24 cellular contexts compared by ENCODE assay signal in the genomic region with DNA sequence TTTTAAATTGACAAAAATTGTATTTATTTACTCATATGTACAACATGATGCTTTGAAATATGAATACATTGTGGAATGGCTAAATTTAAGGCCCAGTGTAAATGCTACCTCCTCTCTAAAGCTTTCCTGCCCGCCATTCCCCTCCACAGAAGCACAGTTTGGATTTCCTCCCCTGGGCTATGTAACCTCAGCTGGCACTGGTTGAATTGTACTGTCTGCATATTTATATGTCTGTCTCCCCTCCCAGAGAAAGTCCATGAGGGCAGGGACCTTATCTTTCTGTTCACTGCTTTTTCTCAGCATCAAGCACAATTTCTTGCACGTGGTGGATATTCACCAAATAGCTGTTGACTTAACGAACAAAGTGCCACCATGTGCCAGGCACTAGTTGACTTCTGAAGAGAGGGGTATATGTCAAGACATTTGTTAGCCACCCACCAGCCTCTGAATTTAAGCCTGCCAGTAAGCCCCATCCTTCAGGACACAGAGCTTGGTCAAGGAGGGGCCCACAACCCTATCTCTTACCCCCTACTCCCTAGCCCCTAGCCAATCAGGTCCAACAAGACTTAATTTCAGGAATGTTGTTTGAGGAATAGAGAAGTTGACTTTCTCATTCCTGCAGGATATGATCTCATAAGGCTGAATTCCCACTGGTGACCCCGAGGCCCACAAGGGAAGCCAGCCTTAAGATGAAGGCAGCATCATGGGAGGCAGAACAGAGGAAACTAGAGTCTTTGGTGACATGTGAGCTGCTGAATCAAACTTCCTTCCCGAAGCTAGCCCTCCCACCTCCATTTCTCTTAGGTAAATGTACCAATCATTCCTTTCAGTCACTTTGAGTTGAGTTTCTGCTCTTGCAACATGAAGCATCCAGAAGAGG. TPM values are rescaled to one million over a fixed set of nuclear protein-coding genes. Genes with fewer than 3 reads are reported as not detected.
"Had no signal": no experiment of that assay in that cellular context is flagged by ENCODE, and none has a peak within 500 bp of the region (broad histone marks: within the 10 kb centered on the region; RNA-seq: fewer than 3 reads in every experiment).

No MANE protein-coding gene starts in this region.

- H3K9me3 Mint-ChIP-seq: activated naive CD8-positive, alpha-beta T cell treated with anti-CD3 and anti-CD28 coated beads, Interleukin-2, amount 10 ng/mL, durations not matched to agents 7 days and 5 days; activated T-helper 1 cell treated with anti-CD3 and anti-CD28 coated beads, Interleukin-12 subunit alpha, Interleukin-12 subunit beta, Interleukin-2, Interleukin-4 antibody, amounts not matched to agents 30 ng/mL and 10 ng/mL and 1 ng/mL, durations not matched to agents 14 hours and 24 hours and 36 hours; brain; natural killer cell treated with Interleukin-12 subunit alpha and Interleukin-12 subunit beta and Interleukin-15 and Interleukin-18, amount 100 ng/mL, for 72 hours had no signal

- H3K36me3 ChIP-seq: esophagus squamous epithelium, tibial artery, WERI-Rb-1 had no signal

- DNase-seq: activated CD4-positive, alpha-beta T cell treated with anti-CD3 and anti-CD28 coated beads for 1 hour; activated CD4-positive, alpha-beta T cell treated with anti-CD3 and anti-CD28 coated beads, Interleukin-2, amount 50 U/mL, for 4 hours; activated naive CD4-positive, alpha-beta T cell; activated naive CD8-positive, alpha-beta T cell treated with anti-CD3 and anti-CD28 coated beads, Interleukin-2, amount 10 ng/mL, durations not matched to agents 7 days and 5 days; activated T-cell treated with anti-CD3 and anti-CD28 coated beads for 4 hours; effector memory CD4-positive, alpha-beta T cell; esophagus squamous epithelium; left cardiac atrium; mesendoderm; nucleus accumbens; posterior cingulate gyrus; stimulated activated CD4-positive, alpha-beta T cell treated with anti-CD3 and anti-CD28 coated beads, Interleukin-2, amount 100 ng/mL, for 24 hours; stimulated activated naive CD8-positive, alpha-beta T cell treated with anti-CD3 and anti-CD28 coated beads, Interleukin-15, Interleukin-2, amounts not matched to agents 100 U/mL and 50 U/mL, for 24 hours; substantia nigra; SW 1271; T-helper 2 cell; WERI-Rb-1 had no signal

- H3K4me3 ChIP-seq: coronary artery, esophagus squamous epithelium, tibial artery had no signal

- H3K4me1 ChIP-seq: tibial artery had no signal

- H3K27ac Mint-ChIP-seq: activated naive CD8-positive, alpha-beta T cell treated with anti-CD3 and anti-CD28 coated beads, Interleukin-2, amount 10 ng/mL, durations not matched to agents 7 days and 5 days; activated T-helper 1 cell treated with anti-CD3 and anti-CD28 coated beads, Interleukin-12 subunit alpha, Interleukin-12 subunit beta, Interleukin-2, Interleukin-4 antibody, amounts not matched to agents 30 ng/mL and 10 ng/mL and 1 ng/mL, durations not matched to agents 14 hours and 24 hours and 36 hours; natural killer cell treated with Interleukin-12 subunit alpha and Interleukin-12 subunit beta and Interleukin-15 and Interleukin-18, amount 100 ng/mL, for 72 hours had no signal

- ATAC-seq: left cardiac atrium; natural killer cell treated with Interleukin-12 subunit alpha and Interleukin-12 subunit beta and Interleukin-15 and Interleukin-18, amount 100 ng/mL, for 72 hours; stimulated activated naive CD8-positive, alpha-beta T cell treated with anti-CD3 and anti-CD28 coated beads, Interleukin-15, Interleukin-2, amounts not matched to agents 100 U/mL and 50 U/mL, for 24 hours had no signal

- H3K9me3 ChIP-seq: esophagus squamous epithelium, tibial artery had no signal

- H3K27ac ChIP-seq: coronary artery, esophagus squamous epithelium, tibial artery, WERI-Rb-1 had no signal

- H3K36me3 Mint-ChIP-seq: activated naive CD8-positive, alpha-beta T cell treated with anti-CD3 and anti-CD28 coated beads, Interleukin-2, amount 10 ng/mL, durations not matched to agents 7 days and 5 days; brain; natural killer cell treated with Interleukin-12 subunit alpha and Interleukin-12 subunit beta and Interleukin-15 and Interleukin-18, amount 100 ng/mL, for 72 hours had no signal

- H3K4me3 Mint-ChIP-seq: activated naive CD8-positive, alpha-beta T cell treated with anti-CD3 and anti-CD28 coated beads, Interleukin-2, amount 10 ng/mL, durations not matched to agents 7 days and 5 days; activated T-helper 1 cell treated with anti-CD3 and anti-CD28 coated beads, Interleukin-12 subunit alpha, Interleukin-12 subunit beta, Interleukin-2, Interleukin-4 antibody, amounts not matched to agents 30 ng/mL and 10 ng/mL and 1 ng/mL, durations not matched to agents 14 hours and 24 hours and 36 hours; brain; natural killer cell treated with Interleukin-12 subunit alpha and Interleukin-12 subunit beta and Interleukin-15 and Interleukin-18, amount 100 ng/mL, for 72 hours had no signal

RNA-seq across cellular contexts. Expression of a gene that starts 34.9 kb away (rescaled TPM):
- total RNA-seq: activated naive CD8-positive, alpha-beta T cell treated with anti-CD3 and anti-CD28 coated beads, Interleukin-2, amount 10 ng/mL, durations not matched to agents 7 days and 5 days; activated T-helper 1 cell treated with anti-CD3 and anti-CD28 coated beads, Interleukin-12 subunit alpha, Interleukin-12 subunit beta, Interleukin-2, Interleukin-4 antibody, amounts not matched to agents 30 ng/mL and 10 ng/mL and 1 ng/mL, durations not matched to agents 14 hours and 24 hours and 36 hours; fibroblast of villous mesenchyme; glomerular endothelial cell; natural killer cell treated with Interleukin-12 subunit alpha and Interleukin-12 subunit beta and Interleukin-15 and Interleukin-18, amount 100 ng/mL, for 72 hours had no signal

RNA-seq across cellular contexts. Expression of a gene that starts 56.4 kb away (rescaled TPM):
- total RNA-seq: activated naive CD8-positive, alpha-beta T cell treated with anti-CD3 and anti-CD28 coated beads, Interleukin-2, amount 10 ng/mL, durations not matched to agents 7 days and 5 days; activated T-helper 1 cell treated with anti-CD3 and anti-CD28 coated beads, Interleukin-12 subunit alpha, Interleukin-12 subunit beta, Interleukin-2, Interleukin-4 antibody, amounts not matched to agents 30 ng/mL and 10 ng/mL and 1 ng/mL, durations not matched to agents 14 hours and 24 hours and 36 hours; esophagus squamous epithelium; fibroblast of villous mesenchyme; glomerular endothelial cell; natural killer cell treated with Interleukin-12 subunit alpha and Interleukin-12 subunit beta and Interleukin-15 and Interleukin-18, amount 100 ng/mL, for 72 hours had no signal

RNA-seq across cellular contexts. Expression of a gene that starts 56.6 kb away (rescaled TPM):
- total RNA-seq: activated naive CD8-positive, alpha-beta T cell treated with anti-CD3 and anti-CD28 coated beads, Interleukin-2, amount 10 ng/mL, durations not matched to agents 7 days and 5 days; activated T-helper 1 cell treated with anti-CD3 and anti-CD28 coated beads, Interleukin-12 subunit alpha, Interleukin-12 subunit beta, Interleukin-2, Interleukin-4 antibody, amounts not matched to agents 30 ng/mL and 10 ng/mL and 1 ng/mL, durations not matched to agents 14 hours and 24 hours and 36 hours; natural killer cell treated with Interleukin-12 subunit alpha and Interleukin-12 subunit beta and Interleukin-15 and Interleukin-18, amount 100 ng/mL, for 72 hours had no signal
